17 cellular contexts compared by ENCODE assay signal in genomic region chr18:22827216-22827615, GRCh38.
DNase-seq lines count a peak whose midpoint lies in the region; ATAC-seq and TF ChIP-seq lines count a peak whose summit lies in the region.
"Had no signal": no experiment of that assay in that cellular context is flagged by ENCODE, and none has a peak within 500 bp of the region (broad histone marks: within the 10 kb centered on the region; RNA-seq: fewer than 3 reads in every experiment).

No MANE protein-coding gene starts in this region.

- DNase-seq in AG10803 (ENCODE audit: low read depth) (peak; percentile 41), M059J (ENCODE audit: low read depth) (peak; percentile 35), SKM-1 treated with dmso at 0.1 percent for 144 hours (lab: John Stamatoyannopoulos, UW; ENCODE audit: unreplicated experiment) (peak; percentile 62), fibroblast of gingiva (ENCODE audit: low read depth) (peak; percentile 13), NCI-H2196 (lab: John Stamatoyannopoulos, UW; ENCODE audit: unreplicated experiment) (no peak)
- DNase-seq: activated CD4-positive, alpha-beta T cell treated with anti-CD3 and anti-CD28 coated beads, Interleukin-2, amount 50 U/mL, for 48 hours; DMS53; lower lobe of right lung; NCI-H2171; NCI-H82; pancreas; stimulated activated naive CD8-positive, alpha-beta T cell treated with anti-CD3 and anti-CD28 coated beads, Interleukin-15, amount 100 ng/mL, for 72 hours; upper lobe of left lung had no signal

- ATAC-seq in HG03460 (IDR thresholded peaks at IDR 0.05; ENCODE audit: unreplicated experiment) (no peak), HG03095 (IDR thresholded peaks at IDR 0.05; ENCODE audit: unreplicated experiment) (no peak), HG02885 (IDR thresholded peaks at IDR 0.05; ENCODE audit: poor library complexity, unreplicated experiment) (no peak)
- ATAC-seq: A549; lower lobe of right lung; pancreas; stimulated activated naive CD8-positive, alpha-beta T cell treated with anti-CD3 and anti-CD28 coated beads, Interleukin-15, amount 100 ng/mL, for 72 hours had no signal

- no peak overlapping the region for H3K4me3 ChIP-seq in AG10803 (ENCODE audit: low read length)
- H3K4me3 ChIP-seq: A549, lower lobe of right lung, pancreas, upper lobe of left lung had no signal

- no peak for TF ChIP-seq CTCF in AG10803 (conservative IDR thresholded peaks at IDR 0.05; ENCODE audit: low read length)
